In the genomic region with DNA sequence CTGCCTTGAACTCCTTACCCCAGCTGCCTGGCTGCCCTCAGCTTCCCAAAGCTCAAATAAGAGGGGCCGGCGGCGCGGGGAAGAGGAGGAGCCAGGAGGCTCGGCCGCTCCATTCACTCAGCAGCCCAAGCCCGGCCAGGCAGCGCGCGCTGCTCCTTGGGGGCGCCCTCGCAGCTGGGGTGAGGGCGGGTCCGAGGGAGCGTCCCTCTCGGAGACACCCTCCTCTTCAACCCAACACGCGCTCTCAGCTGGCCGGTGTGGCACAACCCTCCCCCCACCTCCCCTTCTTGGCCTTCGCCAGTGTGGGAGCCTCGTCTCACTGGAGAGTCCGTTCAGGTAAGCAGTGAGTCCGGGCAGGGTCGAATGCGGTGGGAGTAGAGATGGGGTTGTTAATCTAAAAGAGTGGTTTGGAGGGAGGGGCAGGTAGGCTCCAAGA, we compare ENCODE assay signal across 8 cellular contexts. TPM values are rescaled to one million over a fixed set of nuclear protein-coding genes. Genes with fewer than 3 reads are reported as not detected.
A peak's percentile ranks its signal among the peaks of the same experiment; 100 is the strongest.
DNase-seq lines count a peak whose midpoint lies in the region; ATAC-seq lines count a peak whose summit lies in the region.

A gene (minus strand): TSS at position 29 of the 436 bp plus-strand sequence.

- H3K36me3 ChIP-seq in HAP-1 (replicated peaks): peaks cover 7% of the 10 kb centered on the region

- H3K4me1 ChIP-seq in HAP-1: peaks cover 9% of the 10 kb centered on the region; the same call in 1 of the 2 replicates

- no peaks in the 10 kb centered on the region for H3K27me3 ChIP-seq in HAP-1 (ENCODE audit: low read depth)

- in situ Hi-C loops in HAP-1 (cut with MboI; ENCODE audit: low sequenced_read_pairs): no loop called here

- peak within 1 kb of the TSS; percentile 59 for H3K4me3 ChIP-seq in HAP-1

- peaks cover 3% of the 10 kb centered on the region; the same call in 1 of the 2 replicates for H3K9me3 ChIP-seq in HAP-1

- DNase-seq in HAP-1 (ENCODE audit: low spot score in 2 of 2): peak; percentile 63 to 87
- DNase-seq in SKM-1 (lab: John Stamatoyannopoulos, UW; ENCODE audit: unreplicated experiment): peak; percentile 56
- peak; percentile 81 for DNase-seq in Right ventricle myocardium superior
- DNase-seq in retina: peak; percentile 68
- no peak for DNase-seq in anterior cingulate cortex (lab: John Stamatoyannopoulos, UW)
- DNase-seq in HuH-7.5 (ENCODE audit: low spot score): no peak

- ATAC-seq in Right ventricle myocardium superior (ENCODE audit: poor library complexity) (peak; percentile 77), GM21515 (IDR thresholded peaks at IDR 0.05; ENCODE audit: unreplicated experiment) (no peak), HG03354 (IDR thresholded peaks at IDR 0.05; ENCODE audit: poor library complexity, severe bottlenecking, unreplicated experiment) (no peak)

- intact Hi-C loops in Right ventricle myocardium superior (cut with DNase I): no loop called here

RNA-seq across cellular contexts. Expression of the gene that starts here (rescaled TPM):
- 2.3 TPM for total RNA-seq in Right ventricle myocardium superior

Comparison
In these comparisons a context has a peak if more than half of its experiments do, and no peak if none do; other contexts are left out.
1. DNase-seq: peak in HAP-1 (2 of 2), SKM-1 (single experiment), Right ventricle myocardium superior (single experiment) and retina (single experiment); none in anterior cingulate cortex (0 of 58) and HuH-7.5 (single experiment).